ENCODE assay signal across 1 cellular context in the genomic region with DNA sequence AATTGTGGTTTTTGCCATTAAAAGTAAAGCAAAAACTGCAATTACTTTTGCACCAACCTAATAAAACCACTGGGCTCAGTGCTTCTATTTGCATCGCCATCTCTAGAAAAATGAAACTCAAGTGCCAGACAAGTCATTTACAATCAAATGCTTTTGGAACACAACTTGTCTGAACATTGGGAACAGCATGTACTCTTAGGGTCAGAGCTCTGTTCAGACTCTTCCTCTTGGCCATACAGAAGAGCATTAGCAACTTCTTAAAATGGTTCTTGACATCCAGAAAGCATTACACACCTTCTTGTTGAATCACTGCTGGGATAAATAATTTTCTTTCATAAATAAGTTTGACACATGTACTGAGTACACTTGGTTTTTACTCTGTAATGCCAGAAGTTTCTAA.
TF ChIP-seq lines count a peak whose summit lies in the region.

No MANE protein-coding gene starts in this region.

TF ChIP-seq in GM23338, 12 proteins besides CTCF, POLR2A, EP300 and RAD21:
- TF ChIP-seq, protein P1, sequence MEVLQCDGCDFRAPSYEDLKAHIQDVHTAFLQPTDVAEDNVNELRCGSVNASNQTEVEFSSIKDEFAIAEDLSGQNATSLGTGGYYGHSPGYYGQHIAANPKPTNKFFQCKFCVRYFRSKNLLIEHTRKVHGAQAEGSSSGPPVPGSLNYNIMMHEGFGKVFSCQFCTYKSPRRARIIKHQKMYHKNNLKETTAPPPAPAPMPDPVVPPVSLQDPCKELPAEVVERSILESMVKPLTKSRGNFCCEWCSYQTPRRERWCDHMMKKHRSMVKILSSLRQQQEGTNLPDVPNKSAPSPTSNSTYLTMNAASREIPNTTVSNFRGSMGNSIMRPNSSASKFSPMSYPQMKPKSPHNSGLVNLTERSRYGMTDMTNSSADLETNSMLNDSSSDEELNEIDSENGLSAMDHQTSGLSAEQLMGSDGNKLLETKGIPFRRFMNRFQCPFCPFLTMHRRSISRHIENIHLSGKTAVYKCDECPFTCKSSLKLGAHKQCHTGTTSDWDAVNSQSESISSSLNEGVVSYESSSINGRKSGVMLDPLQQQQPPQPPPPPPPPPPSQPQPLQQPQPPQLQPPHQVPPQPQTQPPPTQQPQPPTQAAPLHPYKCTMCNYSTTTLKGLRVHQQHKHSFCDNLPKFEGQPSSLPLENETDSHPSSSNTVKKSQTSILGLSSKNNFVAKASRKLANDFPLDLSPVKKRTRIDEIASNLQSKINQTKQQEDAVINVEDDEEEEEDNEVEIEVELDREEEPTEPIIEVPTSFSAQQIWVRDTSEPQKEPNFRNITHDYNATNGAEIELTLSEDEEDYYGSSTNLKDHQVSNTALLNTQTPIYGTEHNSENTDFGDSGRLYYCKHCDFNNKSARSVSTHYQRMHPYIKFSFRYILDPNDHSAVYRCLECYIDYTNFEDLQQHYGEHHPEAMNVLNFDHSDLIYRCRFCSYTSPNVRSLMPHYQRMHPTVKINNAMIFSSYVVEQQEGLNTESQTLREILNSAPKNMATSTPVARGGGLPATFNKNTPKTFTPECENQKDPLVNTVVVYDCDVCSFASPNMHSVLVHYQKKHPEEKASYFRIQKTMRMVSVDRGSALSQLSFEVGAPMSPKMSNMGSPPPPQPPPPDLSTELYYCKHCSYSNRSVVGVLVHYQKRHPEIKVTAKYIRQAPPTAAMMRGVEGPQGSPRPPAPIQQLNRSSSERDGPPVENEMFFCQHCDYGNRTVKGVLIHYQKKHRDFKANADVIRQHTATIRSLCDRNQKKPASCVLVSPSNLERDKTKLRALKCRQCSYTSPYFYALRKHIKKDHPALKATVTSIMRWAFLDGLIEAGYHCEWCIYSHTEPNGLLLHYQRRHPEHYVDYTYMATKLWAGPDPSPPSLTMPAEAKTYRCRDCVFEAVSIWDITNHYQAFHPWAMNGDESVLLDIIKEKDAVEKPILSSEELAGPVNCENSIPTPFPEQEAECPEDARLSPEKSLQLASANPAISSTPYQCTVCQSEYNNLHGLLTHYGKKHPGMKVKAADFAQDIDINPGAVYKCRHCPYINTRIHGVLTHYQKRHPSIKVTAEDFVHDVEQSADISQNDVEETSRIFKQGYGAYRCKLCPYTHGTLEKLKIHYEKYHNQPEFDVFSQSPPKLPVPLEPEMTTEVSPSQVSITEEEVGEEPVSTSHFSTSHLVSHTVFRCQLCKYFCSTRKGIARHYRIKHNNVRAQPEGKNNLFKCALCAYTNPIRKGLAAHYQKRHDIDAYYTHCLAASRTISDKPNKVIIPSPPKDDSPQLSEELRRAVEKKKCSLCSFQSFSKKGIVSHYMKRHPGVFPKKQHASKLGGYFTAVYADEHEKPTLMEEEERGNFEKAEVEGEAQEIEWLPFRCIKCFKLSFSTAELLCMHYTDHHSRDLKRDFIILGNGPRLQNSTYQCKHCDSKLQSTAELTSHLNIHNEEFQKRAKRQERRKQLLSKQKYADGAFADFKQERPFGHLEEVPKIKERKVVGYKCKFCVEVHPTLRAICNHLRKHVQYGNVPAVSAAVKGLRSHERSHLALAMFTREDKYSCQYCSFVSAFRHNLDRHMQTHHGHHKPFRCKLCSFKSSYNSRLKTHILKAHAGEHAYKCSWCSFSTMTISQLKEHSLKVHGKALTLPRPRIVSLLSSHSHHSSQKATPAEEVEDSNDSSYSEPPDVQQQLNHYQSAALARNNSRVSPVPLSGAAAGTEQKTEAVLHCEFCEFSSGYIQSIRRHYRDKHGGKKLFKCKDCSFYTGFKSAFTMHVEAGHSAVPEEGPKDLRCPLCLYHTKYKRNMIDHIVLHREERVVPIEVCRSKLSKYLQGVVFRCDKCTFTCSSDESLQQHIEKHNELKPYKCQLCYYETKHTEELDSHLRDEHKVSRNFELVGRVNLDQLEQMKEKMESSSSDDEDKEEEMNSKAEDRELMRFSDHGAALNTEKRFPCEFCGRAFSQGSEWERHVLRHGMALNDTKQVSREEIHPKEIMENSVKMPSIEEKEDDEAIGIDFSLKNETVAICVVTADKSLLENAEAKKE (CRISPR knock-in tag; IDR thresholded peaks at IDR 0.05): no peak
- TF ChIP-seq CREB1 (CRISPR knock-in tag; IDR thresholded peaks at IDR 0.05; ENCODE audit: low read depth) (no peak), ZNF331 (CRISPR knock-in tag; IDR thresholded peaks at IDR 0.05; ENCODE audit: low read depth) (no peak), POLR2AphosphoS5 (IDR thresholded peaks at IDR 0.05; ENCODE audit: low read depth) (no peak), ZNF114 (CRISPR knock-in tag; IDR thresholded peaks at IDR 0.05) (no peak), EZH2phosphoT487 (IDR thresholded peaks at IDR 0.05; ENCODE audit: unreplicated experiment) (no peak), JUNB (IDR thresholded peaks at IDR 0.05; ENCODE audit: unreplicated experiment) (no peak), NANOG (IDR thresholded peaks at IDR 0.05; ENCODE audit: borderline replicate concordance) (no peak)
- TF ChIP-seq, protein P2, sequence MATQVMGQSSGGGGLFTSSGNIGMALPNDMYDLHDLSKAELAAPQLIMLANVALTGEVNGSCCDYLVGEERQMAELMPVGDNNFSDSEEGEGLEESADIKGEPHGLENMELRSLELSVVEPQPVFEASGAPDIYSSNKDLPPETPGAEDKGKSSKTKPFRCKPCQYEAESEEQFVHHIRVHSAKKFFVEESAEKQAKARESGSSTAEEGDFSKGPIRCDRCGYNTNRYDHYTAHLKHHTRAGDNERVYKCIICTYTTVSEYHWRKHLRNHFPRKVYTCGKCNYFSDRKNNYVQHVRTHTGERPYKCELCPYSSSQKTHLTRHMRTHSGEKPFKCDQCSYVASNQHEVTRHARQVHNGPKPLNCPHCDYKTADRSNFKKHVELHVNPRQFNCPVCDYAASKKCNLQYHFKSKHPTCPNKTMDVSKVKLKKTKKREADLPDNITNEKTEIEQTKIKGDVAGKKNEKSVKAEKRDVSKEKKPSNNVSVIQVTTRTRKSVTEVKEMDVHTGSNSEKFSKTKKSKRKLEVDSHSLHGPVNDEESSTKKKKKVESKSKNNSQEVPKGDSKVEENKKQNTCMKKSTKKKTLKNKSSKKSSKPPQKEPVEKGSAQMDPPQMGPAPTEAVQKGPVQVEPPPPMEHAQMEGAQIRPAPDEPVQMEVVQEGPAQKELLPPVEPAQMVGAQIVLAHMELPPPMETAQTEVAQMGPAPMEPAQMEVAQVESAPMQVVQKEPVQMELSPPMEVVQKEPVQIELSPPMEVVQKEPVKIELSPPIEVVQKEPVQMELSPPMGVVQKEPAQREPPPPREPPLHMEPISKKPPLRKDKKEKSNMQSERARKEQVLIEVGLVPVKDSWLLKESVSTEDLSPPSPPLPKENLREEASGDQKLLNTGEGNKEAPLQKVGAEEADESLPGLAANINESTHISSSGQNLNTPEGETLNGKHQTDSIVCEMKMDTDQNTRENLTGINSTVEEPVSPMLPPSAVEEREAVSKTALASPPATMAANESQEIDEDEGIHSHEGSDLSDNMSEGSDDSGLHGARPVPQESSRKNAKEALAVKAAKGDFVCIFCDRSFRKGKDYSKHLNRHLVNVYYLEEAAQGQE (IDR thresholded peaks at IDR 0.05; ENCODE audit: unreplicated experiment): no peak
- TF ChIP-seq, protein P3, sequence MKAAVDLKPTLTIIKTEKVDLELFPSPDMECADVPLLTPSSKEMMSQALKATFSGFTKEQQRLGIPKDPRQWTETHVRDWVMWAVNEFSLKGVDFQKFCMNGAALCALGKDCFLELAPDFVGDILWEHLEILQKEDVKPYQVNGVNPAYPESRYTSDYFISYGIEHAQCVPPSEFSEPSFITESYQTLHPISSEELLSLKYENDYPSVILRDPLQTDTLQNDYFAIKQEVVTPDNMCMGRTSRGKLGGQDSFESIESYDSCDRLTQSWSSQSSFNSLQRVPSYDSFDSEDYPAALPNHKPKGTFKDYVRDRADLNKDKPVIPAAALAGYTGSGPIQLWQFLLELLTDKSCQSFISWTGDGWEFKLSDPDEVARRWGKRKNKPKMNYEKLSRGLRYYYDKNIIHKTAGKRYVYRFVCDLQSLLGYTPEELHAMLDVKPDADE (IDR thresholded peaks at IDR 0.05): no peak
